15 cellular contexts compared by ENCODE assay signal in the genomic region with DNA sequence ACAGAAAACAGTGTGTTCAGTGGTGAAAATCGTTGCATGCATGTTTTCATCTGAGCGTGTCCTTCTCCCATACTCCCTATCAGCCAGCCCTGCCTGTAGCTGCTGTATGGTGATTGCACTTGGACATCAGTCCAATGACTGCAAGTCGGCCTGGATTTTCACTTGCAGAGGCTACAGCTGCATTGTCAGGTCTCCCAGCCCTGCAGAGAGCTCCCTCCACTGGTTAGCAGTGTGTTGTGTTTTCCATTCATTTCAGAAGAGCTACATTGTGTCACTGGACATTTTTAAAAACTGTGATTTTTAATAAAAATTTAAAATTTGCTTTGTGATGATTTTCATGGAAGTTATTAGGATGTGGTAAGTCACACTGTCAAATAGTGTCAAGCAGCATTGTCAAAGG.
DNase-seq lines count a peak whose midpoint lies in the region; ATAC-seq and TF ChIP-seq lines count a peak whose summit lies in the region.
"Had no signal": no experiment of that assay in that cellular context is flagged by ENCODE, and none has a peak within 500 bp of the region (broad histone marks: within the 10 kb centered on the region; RNA-seq: fewer than 3 reads in every experiment).

No MANE protein-coding gene starts in this region.

- no peaks in the 10 kb centered on the region for H3K36me3 Mint-ChIP-seq in naive thymus-derived CD4-positive, alpha-beta T cell
- H3K36me3 Mint-ChIP-seq in activated T-cell treated with anti-CD3 and anti-CD28 coated beads, Interleukin-2, amount 50 U/mL, for 72 hours (ENCODE audit: insufficient read depth in 2 of 2), result no peaks in the 10 kb centered on the region
- H3K36me3 Mint-ChIP-seq: CD4-positive, CD25-positive, alpha-beta regulatory T cell had no signal

- TF ChIP-seq CTCF in 22Rv1 (IDR thresholded peaks at IDR 0.05) (peak; percentile 14; the same call in 1 of the 2 replicates), foreskin keratinocyte (conservative IDR thresholded peaks at IDR 0.05) (peak; percentile 37)

- H3K36me3 ChIP-seq in naive thymus-derived CD4-positive, alpha-beta T cell (ENCODE audit: control insufficient read depth in 2 of 3, insufficient read depth in 3 of 3, low read length in 3 of 3), result no peaks in the 10 kb centered on the region
- H3K36me3 ChIP-seq: vagina had no signal

- H3K9me3 Mint-ChIP-seq in naive thymus-derived CD4-positive, alpha-beta T cell, result peaks cover 0 to 4% (median 0%) of the 10 kb centered on the region in 11 donors
- no peaks in the 10 kb centered on the region for H3K9me3 Mint-ChIP-seq in activated T-cell treated with anti-CD3 and anti-CD28 coated beads, Interleukin-2, amount 50 U/mL, for 72 hours
- H3K9me3 Mint-ChIP-seq: activated T-cell treated with anti-CD3 and anti-CD28 coated beads, Interleukin-2, amount 50 U/mL, for 24 hours; natural killer cell had no signal

- no peaks in the 10 kb centered on the region for H3K9me3 ChIP-seq in naive thymus-derived CD4-positive, alpha-beta T cell (ENCODE audit: control insufficient read depth in 2 of 3, low read length in 3 of 3)
- H3K9me3 ChIP-seq: vagina had no signal

- H3K27ac Mint-ChIP-seq in naive thymus-derived CD4-positive, alpha-beta T cell, result no peak overlapping the region
- H3K27ac Mint-ChIP-seq in activated T-cell treated with anti-CD3 and anti-CD28 coated beads, Interleukin-2, amount 50 U/mL, for 72 hours, result no peak overlapping the region
- H3K27ac Mint-ChIP-seq: activated T-cell treated with anti-CD3 and anti-CD28 coated beads, Interleukin-2, amount 50 U/mL, for 24 hours; CD4-positive, CD25-positive, alpha-beta regulatory T cell; natural killer cell had no signal

- DNase-seq in G401 (ENCODE audit: low spot score) (peak; percentile 19), SK-MEL-5 (ENCODE audit: low read depth, low spot score) (peak; percentile 42), foreskin keratinocyte (no peak), T1000 (lab: John Stamatoyannopoulos, UW) (no peak)
- no peak for DNase-seq in naive thymus-derived CD4-positive, alpha-beta T cell
- DNase-seq in activated T-cell treated with anti-CD3 and anti-CD28 coated beads, Interleukin-2, amount 50 U/mL, for 72 hours, result no peak
- DNase-seq: activated T-cell treated with anti-CD3 and anti-CD28 coated beads, Interleukin-2, amount 50 U/mL, for 24 hours; CD4-positive, CD25-positive, alpha-beta regulatory T cell; dorsolateral prefrontal cortex; natural killer cell; stimulated activated naive CD4-positive, alpha-beta T cell treated with Interleukin-2 at 50 U/mL for 16 hours had no signal

- no peak overlapping the region for H3K4me3 ChIP-seq in naive thymus-derived CD4-positive, alpha-beta T cell (ENCODE audit: low read length)
- H3K4me3 ChIP-seq: dorsolateral prefrontal cortex, vagina had no signal

- no peak overlapping the region for H3K27ac ChIP-seq in 22Rv1
- no peak overlapping the region for H3K27ac ChIP-seq in foreskin keratinocyte
- H3K27ac ChIP-seq in naive thymus-derived CD4-positive, alpha-beta T cell (ENCODE audit: low read depth, low read length), result no peak overlapping the region
- H3K27ac ChIP-seq: dorsolateral prefrontal cortex, vagina had no signal

- intact Hi-C loops in naive thymus-derived CD4-positive, alpha-beta T cell (cut with micrococcal nuclease), result no loop called here

- peaks cover 0 to 2% (median 0%) of the 10 kb centered on the region in 7 donors for H3K4me1 Mint-ChIP-seq in naive thymus-derived CD4-positive, alpha-beta T cell
- H3K4me1 Mint-ChIP-seq in activated T-cell treated with anti-CD3 and anti-CD28 coated beads, Interleukin-2, amount 50 U/mL, for 72 hours (ENCODE audit: low read depth), result no peaks in the 10 kb centered on the region
- H3K4me1 Mint-ChIP-seq: CD4-positive, CD25-positive, alpha-beta regulatory T cell had no signal

- H3K4me1 ChIP-seq in foreskin keratinocyte, result no peaks in the 10 kb centered on the region
- no peaks in the 10 kb centered on the region for H3K4me1 ChIP-seq in naive thymus-derived CD4-positive, alpha-beta T cell (ENCODE audit: control insufficient read depth in 2 of 2, insufficient read depth in 2 of 2, low read length in 2 of 2)

- POLR2A ChIA-PET in naive thymus-derived CD4-positive, alpha-beta T cell (lab: Charles Lee), result no interaction called here

- ATAC-seq in foreskin keratinocyte (no peak), HG03521 (IDR thresholded peaks at IDR 0.05; ENCODE audit: unreplicated experiment) (no peak)
- ATAC-seq in naive thymus-derived CD4-positive, alpha-beta T cell, result no peak
- ATAC-seq in activated T-cell treated with anti-CD3 and anti-CD28 coated beads, Interleukin-2, amount 50 U/mL, for 72 hours (replicated peaks in 1 of 2), result no peak
- ATAC-seq: left lobe of liver, natural killer cell had no signal

- H3K4me3 Mint-ChIP-seq in naive thymus-derived CD4-positive, alpha-beta T cell, result no peak overlapping the region
- no peak overlapping the region for H3K4me3 Mint-ChIP-seq in activated T-cell treated with anti-CD3 and anti-CD28 coated beads, Interleukin-2, amount 50 U/mL, for 72 hours
- H3K4me3 Mint-ChIP-seq: activated T-cell treated with anti-CD3 and anti-CD28 coated beads, Interleukin-2, amount 50 U/mL, for 24 hours; CD4-positive, CD25-positive, alpha-beta regulatory T cell; natural killer cell had no signal

- peaks cover 0 to 3% (median 0%) of the 10 kb centered on the region in 5 donors for H3K27me3 Mint-ChIP-seq in naive thymus-derived CD4-positive, alpha-beta T cell
- no peaks in the 10 kb centered on the region for H3K27me3 Mint-ChIP-seq in activated T-cell treated with anti-CD3 and anti-CD28 coated beads, Interleukin-2, amount 50 U/mL, for 72 hours (ENCODE audit: low read depth)
- H3K27me3 Mint-ChIP-seq: activated T-cell treated with anti-CD3 and anti-CD28 coated beads, Interleukin-2, amount 50 U/mL, for 24 hours had no signal

- H3K27me3 ChIP-seq in foreskin keratinocyte, result no peaks in the 10 kb centered on the region
- no peaks in the 10 kb centered on the region for H3K27me3 ChIP-seq in naive thymus-derived CD4-positive, alpha-beta T cell (ENCODE audit: control insufficient read depth in 2 of 2, insufficient read depth in 2 of 2, low read length in 2 of 2)
- H3K27me3 ChIP-seq: dorsolateral prefrontal cortex, vagina had no signal

- in situ Hi-C loops in G401 (cut with HindIII; ENCODE audit: low sequenced_read_pairs), result no loop called here
- in situ Hi-C loops in SK-MEL-5 (cut with HindIII; ENCODE audit: low pct_unique_long_range_greater_than_20kb, low sequenced_read_pairs), result no loop called here

- CTCF ChIA-PET in naive thymus-derived CD4-positive, alpha-beta T cell (lab: Charles Lee), result interaction anchor here (1.2 kb wide), 1 partner anchor 17 kb away, joined by 7 read pairs; no protein-coding TSS in a partner anchor

Comparison
In these comparisons a context has a peak if more than half of its experiments do, and no peak if none do; other contexts are left out.
1. DNase-seq: peak in G401 (single experiment) and SK-MEL-5 (single experiment); none in foreskin keratinocyte (0 of 2), naive thymus-derived CD4-positive, alpha-beta T cell (0 of 9), T1000 (single experiment) and activated T-cell treated with anti-CD3 and anti-CD28 coated beads, Interleukin-2, amount 50 U/mL, for 72 hours (0 of 2).